21 cellular contexts compared by ENCODE assay signal in genomic region chr10:95531041-95531809, GRCh38. TPM values are rescaled to one million over a fixed set of nuclear protein-coding genes. Genes with fewer than 3 reads are reported as not detected.
A peak's percentile ranks its signal among the peaks of the same experiment; 100 is the strongest.
DNase-seq lines count a peak whose midpoint lies in the region; ATAC-seq and TF ChIP-seq lines count a peak whose summit lies in the region.
"Had no signal": no experiment of that assay in that cellular context is flagged by ENCODE, and none has a peak within 500 bp of the region (broad histone marks: within the 10 kb centered on the region; RNA-seq: fewer than 3 reads in every experiment).

No MANE protein-coding gene starts in this region.

- H3K9ac ChIP-seq in BLaER1 (no peak overlapping the region), rectal smooth muscle tissue (ENCODE audit: low read length) (no peak overlapping the region)

- ATAC-seq in T-helper 17 cell (no peak), GM18519 (IDR thresholded peaks at IDR 0.05; ENCODE audit: low FRiP score, unreplicated experiment) (no peak), GM18498 (IDR thresholded peaks at IDR 0.05; ENCODE audit: unreplicated experiment) (no peak)
- ATAC-seq: activated CD8-positive, alpha-beta T cell treated with anti-CD3 and anti-CD28 coated beads, Interleukin-2, amount 10 ng/mL, durations not matched to agents 7 days and 5 days; esophagus mucosa; left ventricle myocardium superior had no signal

- H3K27me3 Mint-ChIP-seq in T-helper 17 cell = peaks cover 25% of the 10 kb centered on the region

- H3K4me3 Mint-ChIP-seq in T-helper 17 cell = no peak overlapping the region
- H3K4me3 Mint-ChIP-seq: activated CD8-positive, alpha-beta T cell treated with anti-CD3 and anti-CD28 coated beads, Interleukin-2, amount 10 ng/mL, durations not matched to agents 7 days and 5 days; activated naive CD4-positive, alpha-beta T cell treated with anti-CD3 and anti-CD28 coated beads for 36 hours; CD4-positive, alpha-beta T cell; central memory CD8-positive, alpha-beta T cell; GM23338 had no signal

- peak overlapping the region; percentile 45; the same call in 1 of the 2 replicates for H3K4me2 ChIP-seq in BLaER1

- no peak for TF ChIP-seq CTCF in foreskin fibroblast (IDR thresholded peaks at IDR 0.05; ENCODE audit: low read depth, low read length)

- H3K36me3 Mint-ChIP-seq in T-helper 17 cell (ENCODE audit: low read depth) = no peaks in the 10 kb centered on the region

- no peak overlapping the region for H3K27ac ChIP-seq in BLaER1
- H3K27ac ChIP-seq in esophagus (ENCODE audit: low read depth in 2 of 2, low read length in 1 of 2) = peak overlapping the region; percentile 15 to 73
- peak overlapping the region; percentile 99 for H3K27ac ChIP-seq in rectal smooth muscle tissue (ENCODE audit: low read depth, low read length)

- no peaks in the 10 kb centered on the region for H3K9me3 ChIP-seq in BLaER1
- H3K9me3 ChIP-seq in esophagus (ENCODE audit: control insufficient read depth in 2 of 2, insufficient read depth in 1 of 2, low read depth in 1 of 2, low read length in 1 of 2) = no peaks in the 10 kb centered on the region
- no peaks in the 10 kb centered on the region for H3K9me3 ChIP-seq in T-helper 17 cell (ENCODE audit: control insufficient read depth, low read length, poor library complexity, severe bottlenecking)
- H3K9me3 ChIP-seq: spleen had no signal

- peak; percentile 87 for DNase-seq in OCI-M1 (lab: John Stamatoyannopoulos, UW)
- DNase-seq in T-helper 17 cell = no peak
- no peak for DNase-seq in foreskin fibroblast
- DNase-seq: activated CD8-positive, alpha-beta T cell treated with anti-CD3 and anti-CD28 coated beads, Interleukin-2, amount 10 ng/mL, durations not matched to agents 7 days and 5 days; activated naive CD4-positive, alpha-beta T cell treated with anti-CD3 and anti-CD28 coated beads for 36 hours; activated T-cell treated with anti-CD3 and anti-CD28 coated beads, Interleukin-2, amount 50 U/mL, for 1 hour; amygdala; CD4-positive, alpha-beta T cell; left ventricle myocardium superior; NCI-H774; spleen; stimulated activated CD4-positive, alpha-beta T cell treated with anti-CD3 and anti-CD28 coated beads, Interleukin-4, amount 100 ng/mL, for 4 hours; T-helper 2 cell had no signal

- H3K4me1 ChIP-seq in BLaER1 = peaks cover 28% of the 10 kb centered on the region
- H3K4me1 ChIP-seq in esophagus (ENCODE audit: control insufficient read depth in 2 of 2, insufficient read depth in 2 of 2, low read length in 1 of 2) = peaks cover 0 to 7% of the 10 kb centered on the region in 2 donors
- peaks cover 86% of the 10 kb centered on the region for H3K4me1 ChIP-seq in rectal smooth muscle tissue (ENCODE audit: control insufficient read depth, insufficient read depth, low read length)

- H3K27ac Mint-ChIP-seq in T-helper 17 cell = no peak overlapping the region
- H3K27ac Mint-ChIP-seq: activated CD8-positive, alpha-beta T cell treated with anti-CD3 and anti-CD28 coated beads, Interleukin-2, amount 10 ng/mL, durations not matched to agents 7 days and 5 days; activated naive CD4-positive, alpha-beta T cell treated with anti-CD3 and anti-CD28 coated beads for 36 hours; CD4-positive, alpha-beta T cell; GM23338 had no signal

- H4K20me1 ChIP-seq in BLaER1 = no peaks in the 10 kb centered on the region

- WGBS in esophagus, 2 donors = 57 to 62% methylated on average over 13 of the region's 13 CpGs

- H3K36me3 ChIP-seq in BLaER1 (no peaks in the 10 kb centered on the region), esophagus (ENCODE audit: control insufficient read depth in 2 of 2, insufficient read depth in 2 of 2, low read length in 1 of 2) (no peaks in the 10 kb centered on the region), rectal smooth muscle tissue (ENCODE audit: control insufficient read depth, insufficient read depth, low read length) (no peaks in the 10 kb centered on the region)
- H3K36me3 ChIP-seq: spleen had no signal

- no peaks in the 10 kb centered on the region for H3K4me1 Mint-ChIP-seq in T-helper 17 cell
- H3K4me1 Mint-ChIP-seq: central memory CD8-positive, alpha-beta T cell had no signal

- no peak overlapping the region for H3K4me3 ChIP-seq in BLaER1
- no peak overlapping the region for H3K4me3 ChIP-seq in esophagus (ENCODE audit: low read depth in 1 of 2, low read length in 2 of 2)
- H3K4me3 ChIP-seq in rectal smooth muscle tissue (ENCODE audit: low read length) = no peak overlapping the region
- no peak overlapping the region for H3K4me3 ChIP-seq in foreskin fibroblast (ENCODE audit: low read depth in 1 of 2, low read length in 2 of 2)
- H3K4me3 ChIP-seq: GM23338, spleen had no signal

- no peaks in the 10 kb centered on the region for H3K27me3 ChIP-seq in BLaER1
- H3K27me3 ChIP-seq in esophagus (ENCODE audit: control insufficient read depth in 1 of 2, insufficient read depth in 2 of 2, low read length in 2 of 2) = no peaks in the 10 kb centered on the region
- no peaks in the 10 kb centered on the region for H3K27me3 ChIP-seq in rectal smooth muscle tissue (ENCODE audit: control insufficient read depth, insufficient read depth, low read length)
- H3K27me3 ChIP-seq: spleen had no signal

RNA-seq across cellular contexts. Expression of gene SORBS1, which starts 29.9 kb away (rescaled TPM):
- 10 to 100 TPM; 32.7 to 66.3 TPM for polyA plus RNA-seq in esophagus
- 1 to 10 TPM; 2.5 to 5.0 TPM for total RNA-seq in T-helper 17 cell
